In the genomic region with DNA sequence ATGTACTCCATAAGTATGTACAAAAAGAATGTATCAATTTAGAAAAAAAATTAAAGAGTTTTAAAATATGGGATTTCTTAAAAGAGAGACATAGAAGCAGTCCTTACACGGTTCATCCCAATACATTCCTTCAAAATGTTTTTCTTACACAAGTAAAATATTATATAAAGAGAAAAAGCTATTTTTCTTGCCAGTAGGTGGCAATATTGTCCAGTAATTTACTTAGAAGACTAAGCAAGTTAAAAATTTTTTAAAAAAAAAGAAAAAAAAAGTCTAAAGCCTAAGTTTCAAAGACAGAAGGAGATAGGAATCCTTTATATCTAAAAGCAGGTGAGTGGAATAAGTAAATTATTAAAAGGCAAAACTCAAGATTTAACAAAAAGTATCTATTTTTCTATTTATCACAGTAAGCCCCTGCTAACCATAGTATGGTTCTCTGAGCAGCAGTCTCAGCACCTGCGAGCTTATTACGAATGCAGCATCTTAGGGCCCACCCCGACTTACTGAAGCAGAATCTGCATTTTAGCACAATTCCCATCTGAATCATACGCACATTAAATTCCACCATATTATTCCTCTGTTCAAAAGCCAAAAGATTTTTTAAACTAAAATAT, we compare ENCODE assay signal across 8 cellular contexts.
A peak's percentile ranks its signal among the peaks of the same experiment; 100 is the strongest.
DNase-seq lines count a peak whose midpoint lies in the region; ATAC-seq and TF ChIP-seq lines count a peak whose summit lies in the region.

No MANE protein-coding gene starts in this region.

- in situ Hi-C loops in GM13976 (cut with MboI; ENCODE audit: low sequenced_read_pairs, unreplicated experiment), result no loop called here

- DNase-seq in AG08395 (ENCODE audit: low spot score), result peak; percentile 39
- DNase-seq in OCI-M2 (lab: John Stamatoyannopoulos, UW; ENCODE audit: unreplicated experiment), result peak; percentile 41
- peak; percentile 71 for DNase-seq in fibroblast of mammary gland (ENCODE audit: low read depth)
- peak; percentile 51 for DNase-seq in stromal cell of bone marrow (ENCODE audit: low read depth)
- DNase-seq in GM13976 (ENCODE audit: low spot score), result no peak

- H3K4me3 ChIP-seq in fibroblast of mammary gland (ENCODE audit: control insufficient read depth, low read depth, low read length), result no peak overlapping the region

- ATAC-seq in GM18519 (IDR thresholded peaks at IDR 0.05; ENCODE audit: low FRiP score, unreplicated experiment) (peak; percentile 38), GM21526 (IDR thresholded peaks at IDR 0.05; ENCODE audit: low FRiP score, unreplicated experiment) (no peak), HG02970 (IDR thresholded peaks at IDR 0.05; ENCODE audit: low FRiP score, unreplicated experiment) (no peak)

- TF ChIP-seq CTCF in fibroblast of mammary gland (conservative IDR thresholded peaks at IDR 0.05; ENCODE audit: control insufficient read depth, insufficient read depth, low read depth, low read length), result peak; percentile 37
- no peak for TF ChIP-seq CTCF in GM13976 (IDR thresholded peaks at IDR 0.05; ENCODE audit: borderline replicate concordance, control extremely low read depth, extremely low read depth, insufficient read depth, missing control alignments)
